10 cellular contexts compared by ENCODE assay signal in genomic region chr16:11784048-11784780, GRCh38. TPM values are rescaled to one million over a fixed set of nuclear protein-coding genes. Genes with fewer than 3 reads are reported as not detected.
DNase-seq lines count a peak whose midpoint lies in the region; ATAC-seq, FAIRE-seq and TF ChIP-seq lines count a peak whose summit lies in the region.
"Had no signal": no experiment of that assay in that cellular context is flagged by ENCODE, and none has a peak within 500 bp of the region (broad histone marks: within the 10 kb centered on the region; RNA-seq: fewer than 3 reads in every experiment).

No MANE protein-coding gene starts in this region.

- 68% methylated on average over 6 of the region's 6 CpGs for WGBS in K562 (ENCODE audit: insufficient coverage, low coverage, missing lambda C conversion rate)

- peaks cover 2% of the 10 kb centered on the region for H3K36me3 ChIP-seq in cardiac muscle cell
- peaks cover 30% of the 10 kb centered on the region; the same call in 2 of the 3 replicates for H3K36me3 ChIP-seq in K562 (ENCODE audit: control insufficient read depth, insufficient read depth, low read length)
- peaks cover 5% of the 10 kb centered on the region for H3K36me3 ChIP-seq in muscle layer of colon (ENCODE audit: insufficient read depth, low read length)
- H3K36me3 ChIP-seq in uterus = no peaks in the 10 kb centered on the region

- H3K4me3 ChIP-seq in cardiac muscle cell (no peak overlapping the region), K562 (no peak overlapping the region), muscle layer of colon (ENCODE audit: low read depth in 1 of 2, low read length in 2 of 2) (no peak overlapping the region), uterus (no peak overlapping the region)

- intact Hi-C loops in Right ventricle myocardium inferior (cut with DNase I) = loop anchor here (5.0 kb wide), 1 partner anchor 42 kb away; the partner anchor contains the start of gene TXNDC11
- intact Hi-C loops in K562 (cut with micrococcal nuclease) = no loop called here
- intact Hi-C loops in uterus (cut with DNase I; ENCODE audit: low total_unique reads) = no loop called here

- in situ Hi-C loops in K562 (cut with MboI) = no loop called here

- H4K20me1 ChIP-seq in K562 (replicated peaks; ENCODE audit: control insufficient read depth, insufficient read depth, low read length) = peaks cover 10% of the 10 kb centered on the region; the same call in 1 of the 2 replicates

- TF ChIP-seq EP300 in K562 (IDR thresholded peaks at IDR 0.05; ENCODE audit: low read length) = no peak

- BruUV-seq in K562 (replicated peaks; lab: Mats Ljungman, UMichigan) = no TSS peak

- peak overlapping the region; percentile 72; the same call in 1 of the 2 replicates for H3K4me2 ChIP-seq in K562 (ENCODE audit: insufficient read depth, low read length)

- H3K27me3 ChIP-seq in cardiac muscle cell (no peaks in the 10 kb centered on the region), K562 (ENCODE audit: control insufficient read depth in 2 of 2, insufficient read depth in 2 of 2, low read length in 2 of 2) (no peaks in the 10 kb centered on the region), muscle layer of colon (ENCODE audit: control insufficient read depth in 1 of 2, insufficient read depth in 2 of 2, low read length in 2 of 2) (no peaks in the 10 kb centered on the region), uterus (no peaks in the 10 kb centered on the region)

- peaks cover 81% of the 10 kb centered on the region for H3K79me2 ChIP-seq in K562 (ENCODE audit: control insufficient read depth, insufficient read depth, low read length)

- CTCF ChIA-PET in K562 (lab: Yijun Ruan, JAX; ENCODE audit: low intra/inter-chr PET ratio) = no interaction called here

- no peaks in the 10 kb centered on the region for H3K9me3 ChIP-seq in cardiac muscle cell (ENCODE audit: low read depth)
- H3K9me3 ChIP-seq in K562 (replicated peaks; ENCODE audit: control insufficient read depth, insufficient read depth, low read depth, low read length) = no peaks in the 10 kb centered on the region
- no peaks in the 10 kb centered on the region for H3K9me3 ChIP-seq in muscle layer of colon (ENCODE audit: low read length)
- no peaks in the 10 kb centered on the region for H3K9me3 ChIP-seq in uterus

- H2AFZ ChIP-seq in K562 (ENCODE audit: low read depth, low read length) = no peak overlapping the region

- peaks cover 24% of the 10 kb centered on the region for H3K4me1 ChIP-seq in cardiac muscle cell (ENCODE audit: low read depth)
- H3K4me1 ChIP-seq in K562 (replicated peaks in 1 of 2; ENCODE audit: control insufficient read depth in 2 of 2, insufficient read depth in 2 of 2, low read length in 2 of 2) = peaks cover 7 to 19% of the 10 kb centered on the region in 2 experiments
- peaks cover 25% of the 10 kb centered on the region for H3K4me1 ChIP-seq in muscle layer of colon (ENCODE audit: insufficient read depth, low read length)
- H3K4me1 ChIP-seq in uterus = peaks cover 0 to 7% of the 10 kb centered on the region in 2 donors

- no peak for TF ChIP-seq CTCF in cardiac muscle cell (IDR thresholded peaks at IDR 0.05; ENCODE audit: low read depth, low read length)
- TF ChIP-seq CTCF in K562 (IDR thresholded peaks at IDR 0.05 in 2 of 3, conservative IDR thresholded peaks at IDR 0.05 in 1 of 3; ENCODE audit: insufficient read depth in 2 of 3, low read depth in 1 of 3, low read length in 3 of 3) = no peak
- no peak for TF ChIP-seq CTCF in uterus (IDR thresholded peaks at IDR 0.05)

- TF ChIP-seq POLR2A in K562 (conservative IDR thresholded peaks at IDR 0.05) = no peak
- no peak for TF ChIP-seq POLR2A in uterus (IDR thresholded peaks at IDR 0.05)

- H3K27ac ChIP-seq in cardiac muscle cell (peak overlapping the region; percentile 81), K562 (ENCODE audit: extremely low read depth, low read depth, low read length) (peak overlapping the region; percentile 15; the same call in 1 of the 3 replicates), muscle layer of colon (ENCODE audit: low read depth, low read length) (peak overlapping the region; percentile 23), uterus (peak overlapping the region; percentile 66 to 86)

- no peak for TF ChIP-seq RAD21 in K562 (CRISPR knock-in tag; conservative IDR thresholded peaks at IDR 0.05 in 1 of 2, IDR thresholded peaks at IDR 0.05 in 1 of 2)

- DNase-seq in cardiac muscle cell (ENCODE audit: low read depth in 1 of 2, low spot score in 1 of 2) (no peak), Right ventricle myocardium inferior (ENCODE audit: missing footprints) (no peak), K562 (ENCODE audit: extremely low read depth in 1 of 4, low spot score in 3 of 4) (no peak), uterus (no peak), DMS53 treated with DMSO at 0.1 percent for 48 hours (lab: John Stamatoyannopoulos, UW; ENCODE audit: unreplicated experiment) (no peak)
- DNase-seq in NK-92 treated with Interleukin-12 subunit alpha and Interleukin-12 subunit beta, amount 100 ng/mL, for 24 hours (lab: John Stamatoyannopoulos, UW) = no peak
- DNase-seq: foreskin fibroblast, WERI-Rb-1 had no signal

- POLR2A ChIA-PET in K562 (lab: Yijun Ruan, JAX) = interaction anchor here (0.6 to 1.5 kb wide), 4 partner anchors 12 to 41 kb away, joined by 3 to 5 read pairs (median 4); partner anchors contain the start of genes TXNDC11 and ZC3H7A

- no peak for FAIRE-seq in K562 (lab: Jason Lieb, UNC)

- peak overlapping the region in 1 of 2 experiments; percentile 45; a peak in 1 of 4 replicates for H3K9ac ChIP-seq in K562 (ENCODE audit: insufficient read depth in 1 of 2, low read depth in 2 of 2, low read length in 2 of 2)
- H3K9ac ChIP-seq in muscle layer of colon (ENCODE audit: low read length) = no peak overlapping the region

- no peaks in the 10 kb centered on the region for H3K9me1 ChIP-seq in K562 (ENCODE audit: control insufficient read depth, insufficient read depth, low read length)

- ATAC-seq in Right ventricle myocardium inferior = no peak
- ATAC-seq in K562 = no peak
- ATAC-seq in GM19035 (IDR thresholded peaks at IDR 0.05; ENCODE audit: unreplicated experiment) = no peak

TF ChIP-seq in K562, 482 proteins besides CTCF, POLR2A, EP300 and RAD21 (continues in another document):
- TF ChIP-seq ARID1B (IDR thresholded peaks at IDR 0.05) = no peak
- no peak for TF ChIP-seq ZBTB1 (CRISPR knock-in tag; IDR thresholded peaks at IDR 0.05; ENCODE audit: borderline replicate concordance, low read depth)
- TF ChIP-seq LARP7 (IDR thresholded peaks at IDR 0.05) = no peak

RNA-seq across cellular contexts. Expression of gene ZC3H7A, which starts 12.8 kb away (rescaled TPM):
- 36.5 and 55.5 TPM in 2 replicates for total RNA-seq in cardiac muscle cell
- polyA plus RNA-seq in cardiac muscle cell = 44.7 and 73.5 TPM in 2 replicates
- total RNA-seq in Right ventricle myocardium inferior = 22.6 TPM
- 92.3 and 244 TPM in 2 replicates for total RNA-seq in K562 (2011; cell fraction: chromatin; rRNA removed; ENCODE audit: low replicate concordance)
- 39.2 and 47.5 TPM in 2 replicates for total RNA-seq in K562 (2011; cell fraction: nucleolus; rRNA removed)
- 76.0 and 89.8 TPM in 2 replicates for total RNA-seq in K562 (2011; cell fraction: nucleoplasm; rRNA removed)
- total RNA-seq in K562 (2014; rRNA removed) = 19.8 and 21.7 TPM in 2 replicates
- 23.7 and 27.1 TPM in 2 replicates for total RNA-seq in K562 (2014; rRNA removed; fragmentation: Illumina TruSeq; extraction: Trizol)
- 26.4 and 28.2 TPM in 2 replicates for total RNA-seq in K562 (2015; rRNA removed; fragmentation: Illumina TruSeq; extraction: Trizol)
- total RNA-seq in K562 (2021) = 37.1 and 39.4 TPM in 2 replicates
- 30.7 and 31.3 TPM in 2 replicates for polyA plus RNA-seq in K562 (2011; rRNA removed)
- polyA plus RNA-seq in K562 (2011; cell fraction: cytosol; rRNA removed) = 12.1 and 24.5 TPM in 2 replicates
- polyA plus RNA-seq in K562 (2011; cell fraction: nucleus; rRNA removed) = 63.0 and 102 TPM in 2 replicates
- polyA plus RNA-seq in K562 (2012) = 26.6 and 30.4 TPM in 2 replicates
- polyA plus RNA-seq in K562 (2014; fragmentation: Illumina TruSeq; extraction: Trizol) = 40.0 and 49.1 TPM in 2 replicates
- polyA plus RNA-seq in K562 (2014; fragmentation: Nextera tagmentation; extraction: Ambion mirVana) = 10 to 100 TPM; 22.5 to 23.1 TPM
- polyA plus RNA-seq in K562 (2014; rRNA removed) = 26.0 and 35.8 TPM in 2 replicates
- 29.4 and 36.0 TPM in 2 replicates for polyA minus RNA-seq in K562 (2011; rRNA and poly(A)+ RNA removed)
- polyA minus RNA-seq in K562 (2011; cell fraction: cytosol; rRNA and poly(A)+ RNA removed) = 13.3 and 17.7 TPM in 2 replicates
- polyA minus RNA-seq in K562 (2011; cell fraction: nucleus; rRNA and poly(A)+ RNA removed) = 19.3 and 44.3 TPM in 2 replicates
- 10 to 100 TPM; 40.9 to 91.2 (median 67.5) TPM for total RNA-seq in uterus

RNA-seq across cellular contexts. Expression of gene TXNDC11, which starts 41.6 kb away (rescaled TPM):
- total RNA-seq in cardiac muscle cell = 43.0 and 46.6 TPM in 2 replicates
- 26.6 and 29.4 TPM in 2 replicates for polyA plus RNA-seq in cardiac muscle cell
- total RNA-seq in Right ventricle myocardium inferior = 20.3 TPM
- 65.0 and 78.1 TPM in 2 replicates for total RNA-seq in K562 (2011; cell fraction: chromatin; rRNA removed; ENCODE audit: low replicate concordance)
- total RNA-seq in K562 (2011; cell fraction: nucleolus; rRNA removed) = 60.9 and 64.0 TPM in 2 replicates
- total RNA-seq in K562 (2011; cell fraction: nucleoplasm; rRNA removed) = 65.3 and 87.2 TPM in 2 replicates
- 26.2 and 32.9 TPM in 2 replicates for total RNA-seq in K562 (2014; rRNA removed)
- 17.8 TPM in 2 replicates for total RNA-seq in K562 (2014; rRNA removed; fragmentation: Illumina TruSeq; extraction: Trizol)
- 28.2 and 28.6 TPM in 2 replicates for total RNA-seq in K562 (2015; rRNA removed; fragmentation: Illumina TruSeq; extraction: Trizol)
- total RNA-seq in K562 (2021) = 25.4 and 26.2 TPM in 2 replicates
- polyA plus RNA-seq in K562 (2011; rRNA removed) = 32.6 and 35.8 TPM in 2 replicates
- polyA plus RNA-seq in K562 (2011; cell fraction: cytosol; rRNA removed) = 40.2 and 47.6 TPM in 2 replicates
- 36.3 and 37.9 TPM in 2 replicates for polyA plus RNA-seq in K562 (2011; cell fraction: nucleus; rRNA removed)
- 18.8 and 43.5 TPM in 2 replicates for polyA plus RNA-seq in K562 (2012)
- polyA plus RNA-seq in K562 (2014; fragmentation: Illumina TruSeq; extraction: Trizol) = 27.7 and 29.2 TPM in 2 replicates
- 1 to 10 TPM in 1 of 2 experiments, under 1 TPM in 1; 0.66 to 2.3 TPM for polyA plus RNA-seq in K562 (2014; fragmentation: Nextera tagmentation; extraction: Ambion mirVana)
- polyA plus RNA-seq in K562 (2014; rRNA removed) = 22.2 and 32.3 TPM in 2 replicates
- polyA minus RNA-seq in K562 (2011; rRNA and poly(A)+ RNA removed) = 30.8 and 36.2 TPM in 2 replicates
- 13.2 and 22.6 TPM in 2 replicates for polyA minus RNA-seq in K562 (2011; cell fraction: cytosol; rRNA and poly(A)+ RNA removed)
- polyA minus RNA-seq in K562 (2011; cell fraction: nucleus; rRNA and poly(A)+ RNA removed) = 14.3 and 22.9 TPM in 2 replicates
- total RNA-seq in uterus = 10 to 100 TPM in 3 of 4 donors, 1 to 10 TPM in 1; 6.1 to 52.0 (median 40.0) TPM

Comparison
In these comparisons a context has a peak if more than half of its experiments do, and no peak if none do; other contexts are left out.
1. H3K27ac ChIP-seq: peak in every context shown above with its lines; median percentile 81 in cardiac muscle cell; 76 in uterus; 23 in muscle layer of colon; 15 in K562.